In the genomic region with DNA sequence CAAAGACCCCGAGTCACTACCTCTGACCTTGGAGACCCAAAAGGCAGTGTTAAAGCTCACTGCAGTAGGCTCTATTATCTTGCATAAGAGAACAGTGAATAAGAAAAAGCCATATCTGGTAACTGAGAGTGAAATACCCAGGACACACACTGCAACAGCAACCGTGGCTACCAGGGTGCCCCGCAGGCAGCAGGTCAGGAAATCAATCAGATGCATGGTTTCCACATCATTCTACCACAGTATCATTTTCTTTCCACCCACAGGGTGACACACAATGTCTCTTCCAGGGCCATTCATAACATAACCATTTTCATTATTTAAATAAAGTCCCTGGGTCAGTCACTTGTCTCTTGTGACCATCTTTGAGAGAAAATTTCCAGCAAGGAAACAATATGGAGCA, we compare ENCODE assay signal across 18 cellular contexts.
"Had no signal": no experiment of that assay in that cellular context is flagged by ENCODE, and none has a peak within 500 bp of the region (broad histone marks: within the 10 kb centered on the region; RNA-seq: fewer than 3 reads in every experiment).

No MANE protein-coding gene starts in this region.

- DNase-seq: activated CD4-positive, alpha-beta T cell treated with anti-CD3 and anti-CD28 coated beads, Interleukin-2, amount 10 ng/mL, durations not matched to agents 24 days and 14 days; activated CD8-positive, alpha-beta memory T cell treated with anti-CD3 and anti-CD28 coated beads, Interleukin-2, amount 50 U/mL, for 48 hours; activated naive CD8-positive, alpha-beta T cell treated with anti-CD3 and anti-CD28 coated beads, Interleukin-2, amount 10 ng/mL, durations not matched to agents 7 days and 5 days; dermis blood vessel endothelial cell; effector memory CD8-positive, alpha-beta T cell; foreskin melanocyte; head of caudate nucleus; left cardiac atrium; midbrain; naive B cell; posterior cingulate gyrus; retina; upper lobe of left lung; WERI-Rb-1 had no signal

- H3K4me1 ChIP-seq: ascending aorta had no signal

- H3K9me3 ChIP-seq: ascending aorta, neutrophil, upper lobe of left lung had no signal

- H3K27me3 ChIP-seq: ascending aorta, neutrophil, upper lobe of left lung had no signal

- H3K27ac ChIP-seq: ascending aorta, neutrophil, skin epidermis, upper lobe of left lung, WERI-Rb-1 had no signal

- H3K36me3 ChIP-seq: ascending aorta, neutrophil, upper lobe of left lung, WERI-Rb-1 had no signal

- H3K4me3 ChIP-seq: ascending aorta, lung, skin epidermis, upper lobe of left lung had no signal

- ATAC-seq: effector memory CD8-positive, alpha-beta T cell had no signal
